ENCODE assay signal across 33 cellular contexts in the genomic region with DNA sequence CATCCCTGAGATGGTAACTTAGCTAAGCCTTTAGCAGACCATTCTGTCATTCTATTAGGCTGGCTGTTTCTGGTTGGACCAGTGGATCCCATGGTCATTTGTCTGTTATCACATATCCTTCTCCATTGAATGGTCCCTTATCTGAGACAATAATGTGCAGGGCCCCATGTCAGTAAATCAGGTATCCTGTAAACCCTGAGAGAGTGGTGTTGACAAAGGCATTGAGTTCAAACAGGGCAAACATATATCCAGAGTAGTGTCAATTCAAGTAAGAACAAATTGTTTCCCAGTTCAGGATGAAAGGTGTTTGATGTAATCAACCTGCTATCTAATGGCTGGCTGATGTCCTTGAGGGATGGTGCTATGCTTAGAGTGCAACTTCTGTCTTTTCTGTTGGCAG.
"Had no signal": no experiment of that assay in that cellular context is flagged by ENCODE, and none has a peak within 500 bp of the region (broad histone marks: within the 10 kb centered on the region; RNA-seq: fewer than 3 reads in every experiment).

No MANE protein-coding gene starts in this region.

- DNase-seq: activated effector memory CD4-positive, alpha-beta T cell treated with anti-CD3 and anti-CD28 coated beads, Interleukin-2, amount 50 U/mL, for 16 hours; activated effector memory CD4-positive, alpha-beta T cell treated with Interleukin-2 at 50 U/mL for 16 hours; activated gamma-delta T cell; activated gamma-delta T cell treated with Interleukin-2 at 50 U/mL for 16 hours; activated naive CD4-positive, alpha-beta T cell; activated naive CD4-positive, alpha-beta T cell treated with anti-CD3 and anti-CD28 coated beads for 36 hours; activated naive CD4-positive, alpha-beta T cell treated with anti-CD3 and anti-CD28 coated beads, Interleukin-2, amount 10 ng/mL, durations not matched to agents 7 days and 5 days; activated naive CD4-positive, alpha-beta T cell treated with anti-CD3 and anti-CD28 coated beads, Interleukin-2, amount 50 U/mL, for 16 hours; activated naive CD4-positive, alpha-beta T cell treated with Interleukin-2 at 50 U/mL for 16 hours; activated naive CD8-positive, alpha-beta T cell treated with anti-CD3 and anti-CD28 coated beads for 36 hours; activated naive CD8-positive, alpha-beta T cell treated with anti-CD3 and anti-CD28 coated beads, Interleukin-2, amount 10 ng/mL, durations not matched to agents 7 days and 5 days; activated naive CD8-positive, alpha-beta T cell treated with anti-CD3 and anti-CD28 coated beads, Interleukin-2, amount 50 U/mL, for 24 hours; activated T-cell treated with anti-CD3 and anti-CD28 coated beads, Interleukin-2, amount 50 U/mL, for 4 hours; activated T-cell treated with anti-CD3 and anti-CD28 coated beads, Interleukin-2, amount 50 U/mL, for 48 hours; activated T-cell treated with anti-CD3 and anti-CD28 coated beads, Interleukin-2, amount 50 U/mL, for 72 hours; adrenal gland; amniotic stem cell; amygdala; anterior cingulate cortex; aorta; body of pancreas; brain microvascular endothelial cell; caudate nucleus; central memory CD4-positive, alpha-beta T cell; cerebellar nuclear complex had no signal

- H3K4me1 ChIP-seq: adrenal gland, ascending aorta, body of pancreas, breast epithelium had no signal

- H3K4me3 ChIP-seq: adrenal gland, ascending aorta, body of pancreas, breast epithelium, cardiac muscle cell had no signal

- ATAC-seq: activated naive CD4-positive, alpha-beta T cell treated with anti-CD3 and anti-CD28 coated beads, Interleukin-2, amount 50 U/mL, for 72 hours; activated naive CD8-positive, alpha-beta T cell treated with anti-CD3 and anti-CD28 coated beads, Interleukin-2, amount 50 U/mL, for 24 hours; activated T-cell treated with anti-CD3 and anti-CD28 coated beads, Interleukin-2, amount 50 U/mL, for 4 hours; activated T-cell treated with anti-CD3 and anti-CD28 coated beads, Interleukin-2, amount 50 U/mL, for 72 hours; activated T-helper 17 cell treated with anti-CD3 and anti-CD28 coated beads, Interleukin-2, amount 50 U/mL, for 72 hours; body of pancreas had no signal

- FAIRE-seq: astrocyte, bronchial epithelial cell, colon had no signal

- H3K27me3 ChIP-seq: adrenal gland, ascending aorta, body of pancreas, brain microvascular endothelial cell, breast epithelium, cardiac muscle cell had no signal

- H3K27ac ChIP-seq: adrenal gland, ascending aorta, body of pancreas, brain microvascular endothelial cell, breast epithelium, cardiac muscle cell had no signal

- H3K36me3 ChIP-seq: adrenal gland, ascending aorta, brain microvascular endothelial cell, breast epithelium, cardiac muscle cell had no signal

- H3K9me3 ChIP-seq: adrenal gland, ascending aorta, body of pancreas, breast epithelium had no signal
